Comparison of ENCODE assay signal across 8 cellular contexts in genomic region chr22:44567846-44568493, GRCh38.
DNase-seq lines count a peak whose midpoint lies in the region; ATAC-seq and TF ChIP-seq lines count a peak whose summit lies in the region.

No MANE protein-coding gene starts in this region.

- CTCF ChIA-PET in HEK293T (lab: Yijun Ruan, JAX): interaction anchor here (0.6 to 1.5 kb wide), 3 partner anchors 94 to 486 kb away, joined by 3 read pairs; no protein-coding TSS in a partner anchor

- no peak for ATAC-seq in GM21515 (IDR thresholded peaks at IDR 0.05; ENCODE audit: unreplicated experiment)
- ATAC-seq in GM19035 (IDR thresholded peaks at IDR 0.05; ENCODE audit: unreplicated experiment): no peak

- POLR2A ChIA-PET in HEK293T (lab: Yijun Ruan, JAX): no interaction called here

- DNase-seq in HFF-Myc (ENCODE audit: extremely low read depth, low read depth) (peak; percentile 9), dorsolateral prefrontal cortex (peak in 3 of 10 donors; percentile 31 to 40 (median 38)), ovary (peak in 3 of 5 donors; percentile 10 to 48 (median 37)), HEK293T (ENCODE audit: extremely low spot score) (no peak)
- DNase-seq in activated CD4-positive, alpha-beta T cell treated with anti-CD3 and anti-CD28 coated beads for 4 hours: peak; percentile 42 to 55

- TF ChIP-seq CTCF in C4-2B (conservative IDR thresholded peaks at IDR 0.05) (peak; percentile 76), HFF-Myc (IDR thresholded peaks at IDR 0.05; ENCODE audit: low read depth, low read length, missing control alignments) (peak; percentile 67), dorsolateral prefrontal cortex (IDR thresholded peaks at IDR 0.05 in 54 of 56, conservative IDR thresholded peaks at IDR 0.05 in 2 of 56; ENCODE audit: low read depth in 1 of 56, partially characterized antibody in 56 of 56) (peak in 35 of 56 donors; percentile 4 to 47 (median 23)), ovary (IDR thresholded peaks at IDR 0.05) (peak in 1 of 3 donors; percentile 18)

- peaks cover 0 to 15% (median 0%) of the 10 kb centered on the region in 45 donors for H3K27me3 ChIP-seq in dorsolateral prefrontal cortex
- no peaks in the 10 kb centered on the region for H3K27me3 ChIP-seq in ovary

- TF ChIP-seq POLR2A in ovary (IDR thresholded peaks at IDR 0.05): no peak

- no peak for TF ChIP-seq EP300 in ovary (IDR thresholded peaks at IDR 0.05)

- H3K4me1 ChIP-seq in ovary (ENCODE audit: insufficient read depth): no peaks in the 10 kb centered on the region

- H3K36me3 ChIP-seq in ovary: no peaks in the 10 kb centered on the region

- intact Hi-C loops in dorsolateral prefrontal cortex (cut with DNase I): no loop called here
- intact Hi-C loops in ovary (cut with DNase I): no loop called here

- H3K4me3 ChIP-seq in HFF-Myc (replicated peaks; ENCODE audit: low read depth, low read length) (no peak overlapping the region), dorsolateral prefrontal cortex (no peak overlapping the region), ovary (no peak overlapping the region)

- no peak overlapping the region for H3K27ac ChIP-seq in C4-2B
- no peak overlapping the region for H3K27ac ChIP-seq in dorsolateral prefrontal cortex
- H3K27ac ChIP-seq in ovary: no peak overlapping the region

- no peaks in the 10 kb centered on the region for H3K9me3 ChIP-seq in ovary

- WGBS in ovary, 3 donors: 67 to 72% (median 68%) methylated on average over 8 of the region's 8 CpGs

TF ChIP-seq in HEK293T, 16 proteins besides CTCF, POLR2A, EP300 and RAD21:
- TF ChIP-seq FOXM1 (IDR thresholded peaks at IDR 0.05; ENCODE audit: borderline replicate concordance) (no peak), NFRKB (IDR thresholded peaks at IDR 0.05) (no peak), PKNOX1 (IDR thresholded peaks at IDR 0.05) (no peak)
